Comparison of ENCODE assay signal across 1 cellular context in the genomic region with DNA sequence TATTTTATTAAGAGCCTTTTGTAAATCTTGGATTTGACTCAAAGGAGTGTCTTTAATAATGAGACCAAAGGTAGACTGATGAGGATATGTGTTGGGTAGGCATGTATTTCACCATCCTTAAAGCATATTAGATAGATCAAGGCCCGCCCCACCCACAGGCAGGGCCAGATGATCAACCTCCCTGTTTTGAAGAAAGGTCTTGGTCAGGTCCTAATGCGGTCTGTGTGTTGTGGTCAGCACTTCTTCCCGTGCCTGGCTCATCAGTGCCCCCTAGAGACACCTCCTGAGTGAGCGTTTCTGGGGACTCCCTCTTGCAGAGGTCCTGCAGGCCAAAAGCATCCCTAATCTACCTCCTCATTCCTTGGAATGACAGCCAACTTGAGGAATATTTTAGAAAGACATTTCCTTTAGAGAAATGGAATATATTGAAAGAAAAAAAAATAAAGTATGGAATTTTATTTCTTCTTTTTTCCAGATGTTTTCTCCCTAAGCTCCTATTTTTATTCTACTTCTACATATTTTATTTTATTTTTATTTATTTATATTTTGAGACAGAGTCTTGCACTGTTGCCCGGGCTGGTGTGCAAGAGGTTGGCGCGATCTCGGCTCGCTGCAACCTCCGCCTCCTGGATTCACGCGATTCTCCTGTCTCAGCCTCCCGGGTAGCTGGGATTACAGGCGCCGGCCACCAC.
TF ChIP-seq lines count a peak whose summit lies in the region.

No MANE protein-coding gene starts in this region.

TF ChIP-seq in HepG2, 621 proteins besides CTCF, POLR2A, EP300 and RAD21 (continued from another document and continues in another):
- TF ChIP-seq, protein P1, sequence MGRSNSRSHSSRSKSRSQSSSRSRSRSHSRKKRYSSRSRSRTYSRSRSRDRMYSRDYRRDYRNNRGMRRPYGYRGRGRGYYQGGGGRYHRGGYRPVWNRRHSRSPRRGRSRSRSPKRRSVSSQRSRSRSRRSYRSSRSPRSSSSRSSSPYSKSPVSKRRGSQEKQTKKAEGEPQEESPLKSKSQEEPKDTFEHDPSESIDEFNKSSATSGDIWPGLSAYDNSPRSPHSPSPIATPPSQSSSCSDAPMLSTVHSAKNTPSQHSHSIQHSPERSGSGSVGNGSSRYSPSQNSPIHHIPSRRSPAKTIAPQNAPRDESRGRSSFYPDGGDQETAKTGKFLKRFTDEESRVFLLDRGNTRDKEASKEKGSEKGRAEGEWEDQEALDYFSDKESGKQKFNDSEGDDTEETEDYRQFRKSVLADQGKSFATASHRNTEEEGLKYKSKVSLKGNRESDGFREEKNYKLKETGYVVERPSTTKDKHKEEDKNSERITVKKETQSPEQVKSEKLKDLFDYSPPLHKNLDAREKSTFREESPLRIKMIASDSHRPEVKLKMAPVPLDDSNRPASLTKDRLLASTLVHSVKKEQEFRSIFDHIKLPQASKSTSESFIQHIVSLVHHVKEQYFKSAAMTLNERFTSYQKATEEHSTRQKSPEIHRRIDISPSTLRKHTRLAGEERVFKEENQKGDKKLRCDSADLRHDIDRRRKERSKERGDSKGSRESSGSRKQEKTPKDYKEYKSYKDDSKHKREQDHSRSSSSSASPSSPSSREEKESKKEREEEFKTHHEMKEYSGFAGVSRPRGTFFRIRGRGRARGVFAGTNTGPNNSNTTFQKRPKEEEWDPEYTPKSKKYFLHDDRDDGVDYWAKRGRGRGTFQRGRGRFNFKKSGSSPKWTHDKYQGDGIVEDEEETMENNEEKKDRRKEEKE (IDR thresholded peaks at IDR 0.05), result no peak
- peak; percentile 41; the same call in 1 of the 2 replicates for TF ChIP-seq KMT2A (CRISPR knock-in tag; IDR thresholded peaks at IDR 0.05)
- TF ChIP-seq, protein P2, sequence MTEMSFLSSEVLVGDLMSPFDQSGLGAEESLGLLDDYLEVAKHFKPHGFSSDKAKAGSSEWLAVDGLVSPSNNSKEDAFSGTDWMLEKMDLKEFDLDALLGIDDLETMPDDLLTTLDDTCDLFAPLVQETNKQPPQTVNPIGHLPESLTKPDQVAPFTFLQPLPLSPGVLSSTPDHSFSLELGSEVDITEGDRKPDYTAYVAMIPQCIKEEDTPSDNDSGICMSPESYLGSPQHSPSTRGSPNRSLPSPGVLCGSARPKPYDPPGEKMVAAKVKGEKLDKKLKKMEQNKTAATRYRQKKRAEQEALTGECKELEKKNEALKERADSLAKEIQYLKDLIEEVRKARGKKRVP (CRISPR knock-in tag; IDR thresholded peaks at IDR 0.05), result no peak
- no peak for TF ChIP-seq ZNF260 (CRISPR knock-in tag; IDR thresholded peaks at IDR 0.05; ENCODE audit: borderline replicate concordance, low read depth)
- no peak; the same call in 1 of the 2 replicates for TF ChIP-seq ZGPAT (CRISPR knock-in tag; IDR thresholded peaks at IDR 0.05)
- peak; percentile 24; the same call in 1 of the 2 replicates for TF ChIP-seq TFDP2 (CRISPR knock-in tag; IDR thresholded peaks at IDR 0.05)
- TF ChIP-seq, protein P3, sequence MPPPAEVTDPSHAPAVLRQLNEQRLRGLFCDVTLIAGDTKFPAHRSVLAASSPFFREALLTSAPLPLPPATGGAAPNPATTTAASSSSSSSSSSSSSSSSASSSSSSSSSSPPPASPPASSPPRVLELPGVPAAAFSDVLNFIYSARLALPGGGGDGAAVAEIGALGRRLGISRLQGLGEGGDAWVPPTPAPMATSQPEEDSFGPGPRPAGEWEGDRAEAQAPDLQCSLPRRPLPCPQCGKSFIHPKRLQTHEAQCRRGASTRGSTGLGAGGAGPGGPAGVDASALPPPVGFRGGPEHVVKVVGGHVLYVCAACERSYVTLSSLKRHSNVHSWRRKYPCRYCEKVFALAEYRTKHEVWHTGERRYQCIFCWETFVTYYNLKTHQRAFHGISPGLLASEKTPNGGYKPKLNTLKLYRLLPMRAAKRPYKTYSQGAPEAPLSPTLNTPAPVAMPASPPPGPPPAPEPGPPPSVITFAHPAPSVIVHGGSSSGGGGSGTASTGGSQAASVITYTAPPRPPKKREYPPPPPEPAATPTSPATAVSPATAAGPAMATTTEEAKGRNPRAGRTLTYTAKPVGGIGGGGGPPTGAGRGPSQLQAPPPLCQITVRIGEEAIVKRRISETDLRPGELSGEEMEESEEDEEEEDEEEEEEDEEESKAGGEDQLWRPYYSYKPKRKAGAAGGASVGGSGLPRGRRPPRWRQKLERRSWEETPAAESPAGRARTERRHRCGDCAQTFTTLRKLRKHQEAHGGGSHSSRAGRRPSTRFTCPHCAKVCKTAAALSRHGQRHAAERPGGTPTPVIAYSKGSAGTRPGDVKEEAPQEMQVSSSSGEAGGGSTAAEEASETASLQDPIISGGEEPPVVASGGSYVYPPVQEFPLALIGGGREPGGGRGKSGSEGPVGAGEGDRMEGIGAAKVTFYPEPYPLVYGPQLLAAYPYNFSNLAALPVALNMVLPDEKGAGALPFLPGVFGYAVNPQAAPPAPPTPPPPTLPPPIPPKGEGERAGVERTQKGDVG (CRISPR knock-in tag; IDR thresholded peaks at IDR 0.05; ENCODE audit: borderline replicate concordance), result no peak
- TF ChIP-seq, protein P4, sequence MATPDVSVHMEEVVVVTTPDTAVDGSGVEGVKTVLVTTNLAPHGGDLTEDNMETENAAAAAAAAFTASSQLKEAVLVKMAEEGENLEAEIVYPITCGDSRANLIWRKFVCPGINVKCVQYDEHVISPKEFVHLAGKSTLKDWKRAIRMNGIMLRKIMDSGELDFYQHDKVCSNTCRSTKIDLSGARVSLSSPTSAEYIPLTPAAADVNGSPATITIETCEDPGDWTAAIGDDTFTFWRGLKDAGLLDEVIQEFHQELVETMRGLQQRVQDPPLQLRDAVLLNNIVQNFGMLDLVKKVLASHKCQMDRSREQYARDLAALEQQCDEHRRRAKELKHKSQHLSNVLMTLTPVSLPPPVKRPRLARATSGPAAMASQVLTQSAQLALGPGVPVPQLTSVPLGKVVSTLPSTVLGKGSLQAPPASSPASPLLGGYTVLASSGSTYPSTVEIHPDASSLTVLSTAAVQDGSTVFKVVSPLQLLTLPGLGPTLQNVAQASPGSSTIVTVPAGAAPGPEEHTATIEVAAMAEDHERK (CRISPR knock-in tag; IDR thresholded peaks at IDR 0.05; ENCODE audit: low read depth), result no peak
- no peak for TF ChIP-seq ZNF441 (CRISPR knock-in tag; IDR thresholded peaks at IDR 0.05; ENCODE audit: borderline replicate concordance)
- TF ChIP-seq ZBTB1 (CRISPR knock-in tag; IDR thresholded peaks at IDR 0.05; ENCODE audit: borderline replicate concordance), result no peak
- no peak for TF ChIP-seq ZBTB37 (CRISPR knock-in tag; IDR thresholded peaks at IDR 0.05)
- no peak for TF ChIP-seq ZNF7 (CRISPR knock-in tag; IDR thresholded peaks at IDR 0.05)
- TF ChIP-seq ZNF136 (CRISPR knock-in tag; IDR thresholded peaks at IDR 0.05; ENCODE audit: low read depth), result no peak
- TF ChIP-seq PLSCR1 (CRISPR knock-in tag; IDR thresholded peaks at IDR 0.05; ENCODE audit: borderline replicate concordance), result no peak
- TF ChIP-seq NPAS2 (CRISPR knock-in tag; IDR thresholded peaks at IDR 0.05; ENCODE audit: borderline replicate concordance), result no peak
- no peak for TF ChIP-seq ZNF180 (CRISPR knock-in tag; IDR thresholded peaks at IDR 0.05; ENCODE audit: borderline replicate concordance, low read depth)
- no peak for TF ChIP-seq IRF1 (CRISPR knock-in tag; IDR thresholded peaks at IDR 0.05; ENCODE audit: low read depth)
- TF ChIP-seq ZNF205 (CRISPR knock-in tag; IDR thresholded peaks at IDR 0.05), result peak; percentile 32; the same call in 1 of the 2 replicates
- TF ChIP-seq, protein P5, sequence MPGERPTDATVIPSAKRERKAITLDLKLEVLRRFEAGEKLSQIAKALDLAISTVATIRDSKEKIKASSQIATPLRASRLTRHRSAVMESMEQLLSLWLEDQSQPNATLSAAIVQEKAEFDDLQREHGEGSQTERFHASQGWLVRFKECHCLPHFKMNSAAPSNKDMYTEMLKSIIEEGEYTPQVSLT (CRISPR knock-in tag; IDR thresholded peaks at IDR 0.05; ENCODE audit: borderline replicate concordance, low read depth), result no peak
- TF ChIP-seq, protein P6, sequence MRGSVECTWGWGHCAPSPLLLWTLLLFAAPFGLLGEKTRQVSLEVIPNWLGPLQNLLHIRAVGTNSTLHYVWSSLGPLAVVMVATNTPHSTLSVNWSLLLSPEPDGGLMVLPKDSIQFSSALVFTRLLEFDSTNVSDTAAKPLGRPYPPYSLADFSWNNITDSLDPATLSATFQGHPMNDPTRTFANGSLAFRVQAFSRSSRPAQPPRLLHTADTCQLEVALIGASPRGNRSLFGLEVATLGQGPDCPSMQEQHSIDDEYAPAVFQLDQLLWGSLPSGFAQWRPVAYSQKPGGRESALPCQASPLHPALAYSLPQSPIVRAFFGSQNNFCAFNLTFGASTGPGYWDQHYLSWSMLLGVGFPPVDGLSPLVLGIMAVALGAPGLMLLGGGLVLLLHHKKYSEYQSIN (CRISPR knock-in tag; IDR thresholded peaks at IDR 0.05; ENCODE audit: borderline replicate concordance), result no peak
- TF ChIP-seq ZHX1 (CRISPR knock-in tag; IDR thresholded peaks at IDR 0.05; ENCODE audit: low read depth), result no peak
- no peak for TF ChIP-seq DNMT3B (CRISPR knock-in tag; conservative IDR thresholded peaks at IDR 0.05)
- no peak for TF ChIP-seq ATF1 (CRISPR knock-in tag; IDR thresholded peaks at IDR 0.05)
- TF ChIP-seq ZNF367 (CRISPR knock-in tag; IDR thresholded peaks at IDR 0.05; ENCODE audit: borderline replicate concordance), result no peak
- TF ChIP-seq ZNF326 (CRISPR knock-in tag; IDR thresholded peaks at IDR 0.05; ENCODE audit: borderline replicate concordance), result no peak
- no peak for TF ChIP-seq SOX6 (IDR thresholded peaks at IDR 0.05)
- TF ChIP-seq SOX6 (CRISPR knock-in tag; IDR thresholded peaks at IDR 0.05), result peak; percentile 57; the same call in 1 of the 2 replicates
- TF ChIP-seq CSRNP1 (CRISPR knock-in tag; IDR thresholded peaks at IDR 0.05), result no peak
- TF ChIP-seq ZNF225 (CRISPR knock-in tag; IDR thresholded peaks at IDR 0.05), result no peak
- no peak for TF ChIP-seq MTA3 (CRISPR knock-in tag; IDR thresholded peaks at IDR 0.05)
